In the genomic region with DNA sequence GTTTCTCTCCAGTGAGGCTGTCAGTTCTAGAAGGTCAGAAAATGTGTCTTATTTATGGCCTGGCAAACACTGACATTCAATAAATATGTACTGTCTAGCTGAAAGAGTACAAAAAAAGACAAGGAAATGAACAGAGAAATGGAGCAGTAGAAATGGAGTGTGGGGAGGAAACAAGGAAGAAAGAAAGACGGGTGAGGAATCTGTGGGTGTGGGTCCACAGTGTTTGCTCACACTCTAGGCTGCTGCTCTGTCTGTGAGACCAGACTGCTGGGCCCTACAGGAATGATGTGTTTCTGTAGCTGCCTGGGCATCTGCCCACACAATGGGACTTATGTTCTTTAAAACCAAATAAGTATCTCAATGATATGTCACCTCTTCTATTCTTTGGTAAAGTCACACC, we compare ENCODE assay signal across 22 cellular contexts.
"Had no signal": no experiment of that assay in that cellular context is flagged by ENCODE, and none has a peak within 500 bp of the region (broad histone marks: within the 10 kb centered on the region; RNA-seq: fewer than 3 reads in every experiment).

No MANE protein-coding gene starts in this region.

- H3K9me3 ChIP-seq: body of pancreas, sigmoid colon, thoracic aorta, upper lobe of right lung had no signal

- H3K36me3 ChIP-seq: heart right ventricle, neural progenitor cell, sigmoid colon, thoracic aorta, upper lobe of right lung had no signal

- H2AFZ ChIP-seq: neural progenitor cell had no signal

- H3K4me2 ChIP-seq: neural progenitor cell, smooth muscle cell had no signal

- H3K9ac ChIP-seq: neural progenitor cell had no signal

- DNase-seq: activated CD4-positive, alpha-beta memory T cell treated with anti-CD3 and anti-CD28 coated beads, Interleukin-2, amount 10 ng/mL, durations not matched to agents 7 days and 5 days; activated CD4-positive, alpha-beta T cell treated with anti-CD3 and anti-CD28 coated beads, Interleukin-2, amount 10 ng/mL, durations not matched to agents 24 days and 14 days; activated CD4-positive, CD25-positive, alpha-beta regulatory T cell; activated gamma-delta T cell; activated naive CD4-positive, alpha-beta T cell treated with anti-CD3 and anti-CD28 coated beads, Interleukin-2, amount 50 U/mL, for 16 hours; anterior cingulate cortex; body of pancreas; effector CD4-positive, alpha-beta T cell; heart right ventricle; islet precursor cell; left cardiac atrium; naive thymus-derived CD4-positive, alpha-beta T cell; sigmoid colon; stimulated activated CD4-positive, alpha-beta T cell treated with anti-CD3 and anti-CD28 coated beads, Interleukin-15, amount 100 ng/mL, for 24 hours; stimulated activated CD4-positive, alpha-beta T cell treated with anti-CD3 and anti-CD28 coated beads, Interleukin-2, amount 100 ng/mL, for 48 hours; stimulated activated CD8-positive, alpha-beta memory T cell treated with anti-CD3 and anti-CD28 coated beads, Interleukin-4, amount 100 ng/mL, for 48 hours; stimulated activated naive CD4-positive, alpha-beta T cell treated with Interleukin-2 at 50 U/mL for 16 hours; T1000; upper lobe of right lung had no signal

- H3K4me3 ChIP-seq: body of pancreas, heart right ventricle, neural progenitor cell, sigmoid colon, smooth muscle cell, thoracic aorta, upper lobe of right lung had no signal

- H3K4me1 ChIP-seq: body of pancreas, heart right ventricle, neural progenitor cell, sigmoid colon, upper lobe of right lung had no signal

- H3K27ac ChIP-seq: body of pancreas, heart right ventricle, neural progenitor cell, sigmoid colon, thoracic aorta, upper lobe of right lung had no signal

- H3K27me3 ChIP-seq: neural progenitor cell, sigmoid colon, upper lobe of right lung had no signal

- ATAC-seq: body of pancreas, heart right ventricle, left cardiac atrium, upper lobe of right lung had no signal
